ENCODE assay signal across 17 cellular contexts in genomic region chr1:247849616-247850015, GRCh38.
A peak's percentile ranks its signal among the peaks of the same experiment; 100 is the strongest.
DNase-seq lines count a peak whose midpoint lies in the region; ATAC-seq, FAIRE-seq and TF ChIP-seq lines count a peak whose summit lies in the region.
"Had no signal": no experiment of that assay in that cellular context is flagged by ENCODE, and none has a peak within 500 bp of the region (broad histone marks: within the 10 kb centered on the region; RNA-seq: fewer than 3 reads in every experiment).

No MANE protein-coding gene starts in this region.

- no peak for TF ChIP-seq CTCF in fibroblast of mammary gland (conservative IDR thresholded peaks at IDR 0.05; ENCODE audit: control insufficient read depth, insufficient read depth, low read depth, low read length)

- DNase-seq in ELR (ENCODE audit: low read depth): peak; percentile 26
- peak; percentile 45 for DNase-seq in HTR-8/SVneo (ENCODE audit: insufficient read length, low spot score)
- DNase-seq in fibroblast of mammary gland (ENCODE audit: low read depth): peak; percentile 3
- DNase-seq in NCI-H748 treated with DMSO at 0.1 percent for 48 hours (lab: John Stamatoyannopoulos, UW): no peak
- DNase-seq in GOT3 (lab: John Stamatoyannopoulos, UW): no peak
- no peak for DNase-seq in kidney glomerular epithelial cell (lab: John Stamatoyannopoulos, UW)
- DNase-seq: 8988T; CD4-positive, alpha-beta memory T cell; DMS153; DMS79; GF-D8; H7 had no signal

- no peak overlapping the region for H3K4me3 ChIP-seq in fibroblast of mammary gland (ENCODE audit: control insufficient read depth, low read depth, low read length)
- H3K4me3 ChIP-seq: BLaER1, GM12878, GM23338 had no signal

- FAIRE-seq in HTR-8/SVneo (lab: Jason Lieb, UNC) (no peak), TTC549 (lab: Jason Lieb, UNC) (peak; percentile 23)
- FAIRE-seq: GM12878 had no signal

- no peak for ATAC-seq in GM18868 (IDR thresholded peaks at IDR 0.05; ENCODE audit: unreplicated experiment)
- ATAC-seq: GM12878, GM23338 had no signal

Comparison
In these comparisons a context has a peak if more than half of its experiments do, and no peak if none do; other contexts are left out.
1. DNase-seq: peak in ELR (single experiment), HTR-8/SVneo (single experiment) and fibroblast of mammary gland (single experiment); none in NCI-H748 treated with DMSO at 0.1 percent for 48 hours (single experiment), GOT3 (single experiment) and kidney glomerular epithelial cell (single experiment).